16 cellular contexts compared by ENCODE assay signal in genomic region chr2:70472256-70472905, GRCh38.
DNase-seq lines count a peak whose midpoint lies in the region; ATAC-seq and TF ChIP-seq lines count a peak whose summit lies in the region.
"Had no signal": no experiment of that assay in that cellular context is flagged by ENCODE, and none has a peak within 500 bp of the region (broad histone marks: within the 10 kb centered on the region; RNA-seq: fewer than 3 reads in every experiment).

No MANE protein-coding gene starts in this region.

- no peaks in the 10 kb centered on the region for H3K36me3 Mint-ChIP-seq in WTC11
- no peaks in the 10 kb centered on the region for H3K36me3 Mint-ChIP-seq in neural progenitor cell

- H3K4me1 ChIP-seq in neural progenitor cell (peaks cover 19% of the 10 kb centered on the region), hepatocyte (ENCODE audit: insufficient read depth) (no peaks in the 10 kb centered on the region)
- H3K4me1 ChIP-seq: A549 had no signal

- H3K4me2 ChIP-seq in neural progenitor cell: peak overlapping the region; percentile 14
- no peak overlapping the region for H3K4me2 ChIP-seq in hepatocyte
- H3K4me2 ChIP-seq: A549 had no signal

- no peak overlapping the region for H3K4me3 ChIP-seq in neural progenitor cell
- H3K4me3 ChIP-seq in hepatocyte: no peak overlapping the region
- H3K4me3 ChIP-seq: A549 had no signal

- H3K79me2 ChIP-seq in neural progenitor cell (ENCODE audit: low read depth) (no peaks in the 10 kb centered on the region), hepatocyte (no peaks in the 10 kb centered on the region)

- H3K9me3 Mint-ChIP-seq in WTC11 (no peaks in the 10 kb centered on the region), neural progenitor cell (no peaks in the 10 kb centered on the region)

- H3K9me3 ChIP-seq in neural progenitor cell (ENCODE audit: low read depth) (no peaks in the 10 kb centered on the region), hepatocyte (ENCODE audit: low read depth) (no peaks in the 10 kb centered on the region)
- H3K9me3 ChIP-seq: A549, Caco-2 had no signal

- CTCF ChIA-PET in WTC11 (lab: Charles Lee): interaction anchor here (0.9 to 1.7 kb wide), 4 partner anchors 12 to 173 kb away, joined by 3 to 6 read pairs (median 4); no protein-coding TSS in a partner anchor

- H3K9ac ChIP-seq in neural progenitor cell: no peak overlapping the region

- H2AFZ ChIP-seq in neural progenitor cell (replicated peaks) (no peak overlapping the region), hepatocyte (no peak overlapping the region)

- H3K27ac Mint-ChIP-seq in WTC11: no peak overlapping the region
- H3K27ac Mint-ChIP-seq in neural progenitor cell: no peak overlapping the region

- H3K9me2 ChIP-seq in hepatocyte (replicated peaks; ENCODE audit: insufficient read depth): no peaks in the 10 kb centered on the region

- H3K4me1 Mint-ChIP-seq in WTC11 (peaks cover 4% of the 10 kb centered on the region; the same call in 1 of the 2 replicates), neural progenitor cell (peaks cover 5% of the 10 kb centered on the region)

- H3K36me3 ChIP-seq in neural progenitor cell (no peaks in the 10 kb centered on the region), hepatocyte (replicated peaks; ENCODE audit: insufficient read depth, low read depth) (no peaks in the 10 kb centered on the region)
- H3K36me3 ChIP-seq: brain microvascular endothelial cell had no signal

- H3K27me3 ChIP-seq in neural progenitor cell (no peaks in the 10 kb centered on the region), hepatocyte (no peaks in the 10 kb centered on the region)

- H3F3A ChIP-seq in neural progenitor cell (ENCODE audit: low read depth): peaks cover 4% of the 10 kb centered on the region

- POLR2A ChIA-PET in WTC11 (lab: Charles Lee): no interaction called here

- H3K27me3 Mint-ChIP-seq in WTC11 (ENCODE audit: low read depth): peaks cover 38% of the 10 kb centered on the region
- peaks cover 2% of the 10 kb centered on the region for H3K27me3 Mint-ChIP-seq in neural progenitor cell (ENCODE audit: insufficient read depth, low read depth)

- TF ChIP-seq CTCF in WTC11 (IDR thresholded peaks at IDR 0.05): no peak
- TF ChIP-seq CTCF in neural progenitor cell (IDR thresholded peaks at IDR 0.05): no peak
- TF ChIP-seq CTCF in hepatocyte (IDR thresholded peaks at IDR 0.05; ENCODE audit: poor library complexity): no peak

- no peak for ATAC-seq in WTC11
- ATAC-seq: A549 had no signal

- DNase-seq in NCI-H2107 treated with DMSO at 0.1 percent for 48 hours (lab: John Stamatoyannopoulos, UW; ENCODE audit: unreplicated experiment) (peak; percentile 36), NCI-H2107 (lab: John Stamatoyannopoulos, UW) (no peak), NCI-H1092 treated with DMSO at 0.1 percent for 48 hours (lab: John Stamatoyannopoulos, UW) (peak; percentile 71), WTC11 (ENCODE audit: low spot score) (no peak), neural progenitor cell (ENCODE audit: low spot score) (peak; percentile 31), dermis blood vessel endothelial cell (no peak), hepatocyte (ENCODE audit: low spot score) (no peak)
- DNase-seq in stimulated activated CD4-positive, alpha-beta T cell treated with anti-CD3 and anti-CD28 coated beads, Interleukin-15, amount 100 ng/mL, for 24 hours: no peak
- DNase-seq: activated naive CD4-positive, alpha-beta T cell treated with anti-CD3 and anti-CD28 coated beads, Interleukin-2, amount 50 U/mL, for 16 hours; brain microvascular endothelial cell; Caco-2; mesenchymal stem cell; NCI-H1436; occipital lobe; stimulated activated CD4-positive, alpha-beta T cell treated with anti-CD3 and anti-CD28 coated beads, Interleukin-4, amount 100 ng/mL, for 4 hours had no signal

- H4K20me1 ChIP-seq in neural progenitor cell (ENCODE audit: low read depth) (no peaks in the 10 kb centered on the region), hepatocyte (ENCODE audit: insufficient read depth, poor library complexity, severe bottlenecking) (no peaks in the 10 kb centered on the region)

- WGBS in hepatocyte (ENCODE audit: low lambda C conversion rate, missing lambda C conversion rate): 49% methylated on average over 9 of the region's 9 CpGs

- no peak overlapping the region for H3K4me3 Mint-ChIP-seq in WTC11
- no peak overlapping the region for H3K4me3 Mint-ChIP-seq in neural progenitor cell

- H3K27ac ChIP-seq in neural progenitor cell (no peak overlapping the region), hepatocyte (no peak overlapping the region)
- H3K27ac ChIP-seq: A549, brain microvascular endothelial cell had no signal

TF ChIP-seq in WTC11, 78 proteins besides CTCF, POLR2A, EP300 and RAD21:
- no peak for TF ChIP-seq GRHL2 (CRISPR knock-in tag; IDR thresholded peaks at IDR 0.05; ENCODE audit: insufficient replicate concordance, severe bottlenecking)
- no peak for TF ChIP-seq IRF1 (CRISPR knock-in tag; IDR thresholded peaks at IDR 0.05)
- no peak for TF ChIP-seq ZNF281 (CRISPR knock-in tag; IDR thresholded peaks at IDR 0.05)
- no peak for TF ChIP-seq ATF3 (CRISPR knock-in tag; conservative IDR thresholded peaks at IDR 0.05)
- TF ChIP-seq ZNF423 (CRISPR knock-in tag; IDR thresholded peaks at IDR 0.05): peak; percentile 83

Comparison
In these comparisons a context has a peak if more than half of its experiments do, and no peak if none do; other contexts are left out.
1. DNase-seq: peak in NCI-H2107 treated with DMSO at 0.1 percent for 48 hours (single experiment), NCI-H1092 treated with DMSO at 0.1 percent for 48 hours (single experiment) and neural progenitor cell (single experiment); none in NCI-H2107 (single experiment), WTC11 (single experiment), stimulated activated CD4-positive, alpha-beta T cell treated with anti-CD3 and anti-CD28 coated beads, Interleukin-15, amount 100 ng/mL, for 24 hours (single experiment), dermis blood vessel endothelial cell (single experiment) and hepatocyte (single experiment).